Comparison of ENCODE assay signal across 8 cellular contexts in genomic region chr12:57940052-57940914, GRCh38. TPM values are rescaled to one million over a fixed set of nuclear protein-coding genes. Genes with fewer than 3 reads are reported as not detected.
DNase-seq lines count a peak whose midpoint lies in the region; ATAC-seq and TF ChIP-seq lines count a peak whose summit lies in the region.

No MANE protein-coding gene starts in this region.

- H3K36me3 Mint-ChIP-seq in T-cell, result no peaks in the 10 kb centered on the region

- H3K4me1 ChIP-seq in HCT116 (ENCODE audit: control insufficient read depth in 1 of 2, insufficient read depth in 2 of 2, low read length in 2 of 2) (peaks cover 10 to 25% of the 10 kb centered on the region in 2 experiments; a peak in 3 of 4 replicates), foreskin keratinocyte (no peaks in the 10 kb centered on the region)

- BruUV-seq in HCT116 (replicated peaks; lab: Mats Ljungman, UMichigan), result no TSS peak

- TF ChIP-seq CTCF in HCT116 (IDR thresholded peaks at IDR 0.05 in 2 of 3, conservative IDR thresholded peaks at IDR 0.05 in 1 of 3; ENCODE audit: borderline replicate concordance in 1 of 3, insufficient read depth in 1 of 3, low read depth in 2 of 3, low read length in 2 of 3) (no peak), fibroblast of the aortic adventitia (IDR thresholded peaks at IDR 0.05; ENCODE audit: insufficient read depth, low read length) (no peak), foreskin keratinocyte (conservative IDR thresholded peaks at IDR 0.05) (no peak)

- no peaks in the 10 kb centered on the region for H3K79me2 ChIP-seq in HCT116 (ENCODE audit: insufficient read depth, low read length)

- peak overlapping the region; percentile 46 to 75 for H3K4me3 ChIP-seq in HCT116 (replicated peaks in 1 of 2; ENCODE audit: low read depth in 1 of 2, low read length in 2 of 2)
- peak overlapping the region; percentile 80 for H3K4me3 ChIP-seq in fibroblast of the aortic adventitia (ENCODE audit: low read depth, low read length)
- peak overlapping the region in 6 of 7 experiments; percentile 33 to 82 (median 61) for H3K4me3 ChIP-seq in skin epidermis

- H3K9me3 ChIP-seq in HCT116 (ENCODE audit: control insufficient read depth in 1 of 2, insufficient read depth in 1 of 2, low read depth in 1 of 2, low read length in 2 of 2), result no peaks in the 10 kb centered on the region

- no peak for DNase-seq in HCT116 (ENCODE audit: low read depth, low spot score)
- DNase-seq in T-cell, result peak in 1 of 34 experiments; percentile 4
- DNase-seq in fibroblast of the aortic adventitia (ENCODE audit: low read depth), result no peak
- no peak for DNase-seq in NCI-H510A (lab: John Stamatoyannopoulos, UW)
- DNase-seq in foreskin keratinocyte, result no peak
- DNase-seq in activated CD8-positive, alpha-beta memory T cell treated with anti-CD3 and anti-CD28 coated beads for 24 hours, result no peak
- DNase-seq in GOT3 (lab: John Stamatoyannopoulos, UW), result no peak

- RAD21 ChIA-PET in HCT116 (lab: Charles Lee; ENCODE audit: low non-redundant PET in 1 of 2, low total read pairs in 2 of 2, uncharacterized antibody in 2 of 2, unreplicated experiment in 2 of 2), result no interaction called here

- peak overlapping the region; percentile 93 to 95 (median 95) for H3K4me3 Mint-ChIP-seq in T-cell

- POLR2A ChIA-PET in HCT116 (lab: Charles Lee) (interaction anchor here (1.3 to 1.5 kb wide), 3 partner anchors 12 to 174 kb away, joined by 3 to 4 read pairs (median 4); partner anchors contain the start of gene CYP27B1), T-cell (lab: Charles Lee) (interaction anchor here (0.6 to 1.1 kb wide), 3 partner anchors 16 to 463 kb away, joined by 3 read pairs; no protein-coding TSS in a partner anchor)

- no peaks in the 10 kb centered on the region for H3K9me2 ChIP-seq in HCT116 (ENCODE audit: insufficient read depth)

- H3K27ac ChIP-seq in HCT116 (ENCODE audit: low read depth, low read length) (peak overlapping the region; percentile 48), skin epidermis (peak overlapping the region in 20 of 21 experiments; percentile 63 to 94 (median 80)), foreskin keratinocyte (no peak overlapping the region)

- peak overlapping the region; percentile 55 for H2AFZ ChIP-seq in HCT116 (ENCODE audit: low read depth, low read length, poor library complexity, severe bottlenecking)

- H3K27me3 ChIP-seq in HCT116 (ENCODE audit: insufficient read depth, low read length) (no peaks in the 10 kb centered on the region), foreskin keratinocyte (no peaks in the 10 kb centered on the region)

- no peak for ATAC-seq in HCT116
- no peak for ATAC-seq in T-cell (replicated peaks in 1 of 4)
- ATAC-seq in foreskin keratinocyte, result no peak

- no peaks in the 10 kb centered on the region for H3K9me3 Mint-ChIP-seq in T-cell

- TF ChIP-seq POLR2A in HCT116 (IDR thresholded peaks at IDR 0.05; ENCODE audit: borderline replicate concordance, extremely low read depth, insufficient read depth, insufficient read length), result no peak

- no peaks in the 10 kb centered on the region for H3K27me3 Mint-ChIP-seq in T-cell

- CTCF ChIA-PET in HCT116 (lab: Charles Lee), result no interaction called here
- CTCF ChIA-PET in T-cell (lab: Charles Lee), result interaction anchor here (0.6 to 1.4 kb wide), 3 partner anchors 36 to 158 kb away, joined by 3 to 4 read pairs (median 3); partner anchors contain the start of gene TSFM (in 1 of the 2)

- H3K36me3 ChIP-seq in HCT116 (ENCODE audit: control insufficient read depth in 1 of 2, insufficient read depth in 2 of 2, low read length in 2 of 2), result no peaks in the 10 kb centered on the region

- H4K20me1 ChIP-seq in HCT116 (ENCODE audit: insufficient read depth), result no peaks in the 10 kb centered on the region

- H3K4me2 ChIP-seq in HCT116 (ENCODE audit: low read length), result peak overlapping the region; percentile 90

- intact Hi-C loops in HCT116 (cut with micrococcal nuclease), result no loop called here

- H3K27ac Mint-ChIP-seq in T-cell, result peak overlapping the region; percentile 99

- H3K9ac ChIP-seq in HCT116 (ENCODE audit: low read length), result peak overlapping the region; percentile 67

- no peak for TF ChIP-seq RAD21 in HCT116 (IDR thresholded peaks at IDR 0.05; ENCODE audit: low read depth)

- peaks cover 50 to 53% (median 51%) of the 10 kb centered on the region in 3 donors for H3K4me1 Mint-ChIP-seq in T-cell

TF ChIP-seq in HCT116, 20 proteins besides CTCF, POLR2A, EP300 and RAD21:
- TF ChIP-seq ZNF274 (IDR thresholded peaks at IDR 0.05; ENCODE audit: low read depth, low read length) (no peak), POLR2AphosphoS5 (IDR thresholded peaks at IDR 0.05; ENCODE audit: low read depth, low read length) (no peak), TCF7L2 (IDR thresholded peaks at IDR 0.05; ENCODE audit: borderline replicate concordance, extremely low read depth, insufficient read depth, insufficient read length) (no peak), REST (IDR thresholded peaks at IDR 0.05; ENCODE audit: low read depth) (no peak), EGR1 (IDR thresholded peaks at IDR 0.05; ENCODE audit: low read depth) (no peak), CEBPB (IDR thresholded peaks at IDR 0.05; ENCODE audit: low read depth) (no peak), ATF3 (IDR thresholded peaks at IDR 0.05) (no peak), ZBTB33 (IDR thresholded peaks at IDR 0.05; ENCODE audit: extremely low read depth, insufficient replicate concordance, low read length) (no peak), YY1 (IDR thresholded peaks at IDR 0.05; ENCODE audit: extremely low read depth, insufficient replicate concordance, low read depth, low read length) (no peak), FOSL1 (IDR thresholded peaks at IDR 0.05; ENCODE audit: low read depth) (no peak), SP1 (IDR thresholded peaks at IDR 0.05; ENCODE audit: low read depth) (no peak), EZH2 (IDR thresholded peaks at IDR 0.05) (no peak), EZH2phosphoT487 (IDR thresholded peaks at IDR 0.05; ENCODE audit: borderline replicate concordance) (no peak), CBX3 (IDR thresholded peaks at IDR 0.05; ENCODE audit: low read depth) (no peak), JUND (IDR thresholded peaks at IDR 0.05) (no peak), SRF (IDR thresholded peaks at IDR 0.05; ENCODE audit: low read depth) (no peak), ELF1 (IDR thresholded peaks at IDR 0.05; ENCODE audit: borderline replicate concordance, low read depth) (no peak)

RNA-seq across cellular contexts. Expression of gene ATP23, which starts 1.1 kb away (rescaled TPM):
- total RNA-seq in HCT116 (2021; ENCODE audit: unreplicated experiment), result 9.1 TPM
- polyA plus RNA-seq in HCT116 (2012), result 9.6 and 10.1 TPM in 2 replicates
- total RNA-seq in T-cell, result 1 to 10 TPM; 3.1 to 9.7 (median 7.7) TPM
- total RNA-seq in fibroblast of the aortic adventitia (ENCODE audit: low replicate concordance), result 5.6 and 10.1 TPM in 2 replicates
- 6.3 and 6.5 TPM in 2 replicates for total RNA-seq in foreskin keratinocyte
- 8.6 and 9.9 TPM in 2 replicates for polyA plus RNA-seq in foreskin keratinocyte
